ENCODE assay signal across 10 cellular contexts in genomic region chr7:127809285-127809702, GRCh38.
DNase-seq lines count a peak whose midpoint lies in the region; ATAC-seq, FAIRE-seq and TF ChIP-seq lines count a peak whose summit lies in the region.
"Had no signal": no experiment of that assay in that cellular context is flagged by ENCODE, and none has a peak within 500 bp of the region (broad histone marks: within the 10 kb centered on the region; RNA-seq: fewer than 3 reads in every experiment).

No MANE protein-coding gene starts in this region.

- H3K9me3 ChIP-seq in cardiac muscle cell (ENCODE audit: low read depth) (no peaks in the 10 kb centered on the region), left ventricle myocardium inferior (replicated peaks) (no peaks in the 10 kb centered on the region), PC-3 (ENCODE audit: low read length) (no peaks in the 10 kb centered on the region), Peyer's patch (no peaks in the 10 kb centered on the region)
- H3K9me3 ChIP-seq: MG63 had no signal

- no peaks in the 10 kb centered on the region for H3K9me2 ChIP-seq in PC-3 (replicated peaks; ENCODE audit: low read length)

- CTCF ChIA-PET in PC-3 (lab: Charles Lee), result no interaction called here

- no peak for FAIRE-seq in frontal cortex (lab: Jason Lieb, UNC)

- H3K4me3 ChIP-seq in cardiac muscle cell, result no peak overlapping the region
- H3K4me3 ChIP-seq in left ventricle myocardium inferior, result no peak overlapping the region
- no peak overlapping the region for H3K4me3 ChIP-seq in PC-3 (ENCODE audit: low read length)
- no peak overlapping the region for H3K4me3 ChIP-seq in fibroblast of mammary gland (ENCODE audit: control insufficient read depth, low read depth, low read length)
- no peak overlapping the region for H3K4me3 ChIP-seq in Peyer's patch
- H3K4me3 ChIP-seq: MG63 had no signal

- H3K4me3 Mint-ChIP-seq in stimulated activated naive B cell treated with anti-CD40 and anti-IgM and Interleukin-4, amounts not matched to agents 10 μg/mL and 1 μg/mL and 100 μg/mL, for 72 hours, result no peak overlapping the region
- H3K4me3 Mint-ChIP-seq: naive thymus-derived CD8-positive, alpha-beta T cell had no signal

- TF ChIP-seq CTCF in cardiac muscle cell (IDR thresholded peaks at IDR 0.05; ENCODE audit: low read depth, low read length) (no peak), left ventricle myocardium inferior (IDR thresholded peaks at IDR 0.05; ENCODE audit: borderline replicate concordance) (no peak), PC-3 (conservative IDR thresholded peaks at IDR 0.05; ENCODE audit: low read depth, low read length) (no peak), fibroblast of mammary gland (conservative IDR thresholded peaks at IDR 0.05; ENCODE audit: control insufficient read depth, insufficient read depth, low read depth, low read length) (no peak), Peyer's patch (IDR thresholded peaks at IDR 0.05) (no peak)

- H3K27me3 ChIP-seq in cardiac muscle cell, result no peaks in the 10 kb centered on the region
- H3K27me3 ChIP-seq in left ventricle myocardium inferior (ENCODE audit: low read depth), result no peaks in the 10 kb centered on the region
- H3K27me3 ChIP-seq in PC-3 (ENCODE audit: low read length), result no peaks in the 10 kb centered on the region
- no peaks in the 10 kb centered on the region for H3K27me3 ChIP-seq in Peyer's patch
- H3K27me3 ChIP-seq: MG63 had no signal

- H4K20me1 ChIP-seq in PC-3 (ENCODE audit: low read length), result peaks cover 5% of the 10 kb centered on the region; the same call in 1 of the 2 replicates

- POLR2A ChIA-PET in PC-3 (lab: Charles Lee; ENCODE audit: unreplicated experiment), result no interaction called here

- no peaks in the 10 kb centered on the region for H3K27me3 Mint-ChIP-seq in stimulated activated naive B cell treated with anti-CD40 and anti-IgM and Interleukin-4, amounts not matched to agents 10 μg/mL and 1 μg/mL and 100 μg/mL, for 72 hours
- H3K27me3 Mint-ChIP-seq: naive thymus-derived CD8-positive, alpha-beta T cell had no signal

- no peak for TF ChIP-seq POLR2A in Peyer's patch (IDR thresholded peaks at IDR 0.05)

- H3K9me3 Mint-ChIP-seq in stimulated activated naive B cell treated with anti-CD40 and anti-IgM and Interleukin-4, amounts not matched to agents 10 μg/mL and 1 μg/mL and 100 μg/mL, for 72 hours, result no peaks in the 10 kb centered on the region
- H3K9me3 Mint-ChIP-seq: naive thymus-derived CD8-positive, alpha-beta T cell had no signal

- no peak overlapping the region for H3K4me2 ChIP-seq in PC-3 (ENCODE audit: low read length)

- H3K36me3 ChIP-seq in cardiac muscle cell, result no peaks in the 10 kb centered on the region
- peaks cover 16% of the 10 kb centered on the region for H3K36me3 ChIP-seq in left ventricle myocardium inferior
- H3K36me3 ChIP-seq in PC-3 (ENCODE audit: low read depth, low read length), result peaks cover 20% of the 10 kb centered on the region
- H3K36me3 ChIP-seq in Peyer's patch, result peaks cover 0 to 4% (median 0%) of the 10 kb centered on the region in 3 donors

- H3K36me3 Mint-ChIP-seq in stimulated activated naive B cell treated with anti-CD40 and anti-IgM and Interleukin-4, amounts not matched to agents 10 μg/mL and 1 μg/mL and 100 μg/mL, for 72 hours, result peaks cover 52 to 80% of the 10 kb centered on the region in 2 donors

- ATAC-seq in PC-3, result peak; percentile 80
- ATAC-seq in stimulated activated naive B cell treated with anti-CD40 and anti-IgM and Interleukin-4, amounts not matched to agents 10 μg/mL and 1 μg/mL and 100 μg/mL, for 72 hours (replicated peaks), result peak; percentile 38 to 47
- ATAC-seq in HG02571 (IDR thresholded peaks at IDR 0.05; ENCODE audit: unreplicated experiment), result no peak
- ATAC-seq: naive thymus-derived CD8-positive, alpha-beta T cell had no signal

- no peak overlapping the region for H2AFZ ChIP-seq in PC-3 (ENCODE audit: low read length)

- DNase-seq in cardiac muscle cell (ENCODE audit: low read depth in 1 of 2, low spot score in 1 of 2) (peak; percentile 24 to 35), left ventricle myocardium inferior (no peak), PC-3 (peak; percentile 37), fibroblast of mammary gland (ENCODE audit: low read depth) (peak; percentile 90), Peyer's patch (no peak), frontal cortex (ENCODE audit: low spot score in 2 of 2) (no peak)
- DNase-seq in stimulated activated naive B cell treated with anti-CD40 and anti-IgM and Interleukin-4, amounts not matched to agents 10 μg/mL and 1 μg/mL and 100 μg/mL, for 72 hours, result no peak
- DNase-seq: MG63; naive thymus-derived CD8-positive, alpha-beta T cell had no signal

- H3K4me1 ChIP-seq in cardiac muscle cell (ENCODE audit: low read depth) (peaks cover 36% of the 10 kb centered on the region), left ventricle myocardium inferior (peaks cover 26% of the 10 kb centered on the region), PC-3 (ENCODE audit: insufficient read depth, low read length) (no peaks in the 10 kb centered on the region), Peyer's patch (no peaks in the 10 kb centered on the region)

- BruUV-seq in PC-3 (replicated peaks; lab: Mats Ljungman, UMichigan), result no TSS peak

- no peak overlapping the region for H3K27ac Mint-ChIP-seq in stimulated activated naive B cell treated with anti-CD40 and anti-IgM and Interleukin-4, amounts not matched to agents 10 μg/mL and 1 μg/mL and 100 μg/mL, for 72 hours
- H3K27ac Mint-ChIP-seq: naive thymus-derived CD8-positive, alpha-beta T cell had no signal

- H3K9ac ChIP-seq in PC-3 (ENCODE audit: low read length), result no peak overlapping the region

- H3F3A ChIP-seq in PC-3 (ENCODE audit: low read length, unreplicated experiment), result no peaks in the 10 kb centered on the region

- intact Hi-C loops in left ventricle myocardium inferior (cut with micrococcal nuclease), result no loop called here
- intact Hi-C loops in PC-3 (cut with micrococcal nuclease), result no loop called here

- H3K27ac ChIP-seq in cardiac muscle cell (no peak overlapping the region), left ventricle myocardium inferior (replicated peaks) (no peak overlapping the region), PC-3 (ENCODE audit: low read length) (no peak overlapping the region), Peyer's patch (no peak overlapping the region)

- peaks cover 56% of the 10 kb centered on the region for H3K79me2 ChIP-seq in PC-3 (ENCODE audit: low read length)

- H3K4me1 Mint-ChIP-seq in stimulated activated naive B cell treated with anti-CD40 and anti-IgM and Interleukin-4, amounts not matched to agents 10 μg/mL and 1 μg/mL and 100 μg/mL, for 72 hours, result peaks cover 20 to 40% of the 10 kb centered on the region in 2 donors

Comparison
In these comparisons a context has a peak if more than half of its experiments do, and no peak if none do; other contexts are left out.
1. DNase-seq: peak in cardiac muscle cell (2 of 2), PC-3 (single experiment) and fibroblast of mammary gland (single experiment); none in left ventricle myocardium inferior (single experiment), stimulated activated naive B cell treated with anti-CD40 and anti-IgM and Interleukin-4, amounts not matched to agents 10 μg/mL and 1 μg/mL and 100 μg/mL, for 72 hours (single experiment), Peyer's patch (0 of 3) and frontal cortex (0 of 2).